19 cellular contexts compared by ENCODE assay signal in genomic region chr5:52449506-52449905, GRCh38.
DNase-seq lines count a peak whose midpoint lies in the region; TF ChIP-seq lines count a peak whose summit lies in the region.
"Had no signal": no experiment of that assay in that cellular context is flagged by ENCODE, and none has a peak within 500 bp of the region (broad histone marks: within the 10 kb centered on the region; RNA-seq: fewer than 3 reads in every experiment).

No MANE protein-coding gene starts in this region.

- TF ChIP-seq CTCF in Loucy (conservative IDR thresholded peaks at IDR 0.05; ENCODE audit: low read length): no peak
- TF ChIP-seq CTCF in neural crest cell (conservative IDR thresholded peaks at IDR 0.05): no peak
- no peak for TF ChIP-seq CTCF in left ventricle myocardium inferior (IDR thresholded peaks at IDR 0.05; ENCODE audit: borderline replicate concordance)

- H3K27me3 ChIP-seq in Loucy (ENCODE audit: insufficient read depth, low read length, poor library complexity, severe bottlenecking) (no peaks in the 10 kb centered on the region), left ventricle myocardium inferior (ENCODE audit: low read depth) (no peaks in the 10 kb centered on the region)
- H3K27me3 ChIP-seq: SJCRH30 had no signal

- H3K4me2 ChIP-seq in Loucy (ENCODE audit: low read depth, low read length, poor library complexity, severe bottlenecking): peak overlapping the region; percentile 15
- H3K4me2 ChIP-seq: PC-9 had no signal

- H2AFZ ChIP-seq in Loucy (ENCODE audit: low read length): peak overlapping the region; percentile 50
- H2AFZ ChIP-seq: PC-9 had no signal

- H3K9me3 ChIP-seq in Loucy (ENCODE audit: insufficient read depth, low read depth, low read length) (no peaks in the 10 kb centered on the region), left ventricle myocardium inferior (replicated peaks) (no peaks in the 10 kb centered on the region)
- H3K9me3 ChIP-seq: SJCRH30 had no signal

- H3F3A ChIP-seq in Loucy (ENCODE audit: low read depth): no peaks in the 10 kb centered on the region

- H4K20me1 ChIP-seq in Loucy (ENCODE audit: insufficient read depth, low read length, poor library complexity, severe bottlenecking): no peaks in the 10 kb centered on the region

- H3K27me3 Mint-ChIP-seq in neural crest cell (ENCODE audit: low read depth): no peaks in the 10 kb centered on the region
- no peaks in the 10 kb centered on the region for H3K27me3 Mint-ChIP-seq in activated T-cell treated with anti-CD3 and anti-CD28 coated beads, Interleukin-2, amount 50 U/mL, for 24 hours

- no peak overlapping the region for H3K4me3 ChIP-seq in Loucy (ENCODE audit: low read length, poor library complexity, severe bottlenecking)
- no peak overlapping the region for H3K4me3 ChIP-seq in left ventricle myocardium inferior
- H3K4me3 ChIP-seq: PC-9, SJCRH30 had no signal

- no peak overlapping the region for H3K9ac ChIP-seq in Loucy (ENCODE audit: low read depth, low read length, poor library complexity, severe bottlenecking)

- DNase-seq in DMS53 (lab: John Stamatoyannopoulos, UW) (peak; percentile 62), DMS53 treated with DMSO at 0.1 percent for 48 hours (lab: John Stamatoyannopoulos, UW; ENCODE audit: unreplicated experiment) (no peak), dermis microvascular lymphatic vessel endothelial cell (ENCODE audit: low read depth in 2 of 2) (peak; percentile 2 to 12), neural crest cell (ENCODE audit: low read depth, low spot score) (no peak), left ventricle myocardium inferior (no peak)
- DNase-seq in activated effector memory CD4-positive, alpha-beta T cell treated with anti-CD3 and anti-CD28 coated beads, Interleukin-2, amount 50 U/mL, for 16 hours: no peak
- DNase-seq in activated T-cell treated with anti-CD3 and anti-CD28 coated beads, Interleukin-2, amount 50 U/mL, for 24 hours: no peak
- DNase-seq: 8988T, GF-D8, Karpas-422, MV-4-11, NCI-H1105, NCI-H187 treated with DMSO at 0.1 percent for 48 hours, NCI-H2107, NCI-H446 treated with DMSO at 0.1 percent for 48 hours, NCI-H526, PC-9, SJCRH30 had no signal

- intact Hi-C loops in left ventricle myocardium inferior (cut with micrococcal nuclease): no loop called here

- no peak overlapping the region for H3K4me3 Mint-ChIP-seq in neural crest cell
- H3K4me3 Mint-ChIP-seq in activated T-cell treated with anti-CD3 and anti-CD28 coated beads, Interleukin-2, amount 50 U/mL, for 24 hours: no peak overlapping the region

- H3K9me2 ChIP-seq in Loucy (replicated peaks; ENCODE audit: low read depth, low read length): no peaks in the 10 kb centered on the region

- no peaks in the 10 kb centered on the region for H3K79me2 ChIP-seq in Loucy (ENCODE audit: insufficient read depth, low read length)

- no peaks in the 10 kb centered on the region for H3K36me3 ChIP-seq in Loucy (ENCODE audit: insufficient read depth, low read length)
- no peaks in the 10 kb centered on the region for H3K36me3 ChIP-seq in left ventricle myocardium inferior
- H3K36me3 ChIP-seq: SJCRH30 had no signal

- H3K27ac Mint-ChIP-seq in neural crest cell (ENCODE audit: unreplicated experiment): peak overlapping the region; percentile 21
- H3K27ac Mint-ChIP-seq in activated T-cell treated with anti-CD3 and anti-CD28 coated beads, Interleukin-2, amount 50 U/mL, for 24 hours: no peak overlapping the region

- H3K4me1 Mint-ChIP-seq in neural crest cell: peaks cover 52% of the 10 kb centered on the region
- H3K4me1 Mint-ChIP-seq in activated T-cell treated with anti-CD3 and anti-CD28 coated beads, Interleukin-2, amount 50 U/mL, for 24 hours (ENCODE audit: low read depth): no peaks in the 10 kb centered on the region

- H3K36me3 Mint-ChIP-seq in neural crest cell (ENCODE audit: low read depth): no peaks in the 10 kb centered on the region
- H3K36me3 Mint-ChIP-seq in activated T-cell treated with anti-CD3 and anti-CD28 coated beads, Interleukin-2, amount 50 U/mL, for 24 hours (ENCODE audit: low read depth): no peaks in the 10 kb centered on the region

- H3K9me3 Mint-ChIP-seq in neural crest cell: peaks cover 3% of the 10 kb centered on the region
- no peaks in the 10 kb centered on the region for H3K9me3 Mint-ChIP-seq in activated T-cell treated with anti-CD3 and anti-CD28 coated beads, Interleukin-2, amount 50 U/mL, for 24 hours

- peaks cover 32% of the 10 kb centered on the region for H3K4me1 ChIP-seq in Loucy (ENCODE audit: insufficient read depth, low read length, poor library complexity, severe bottlenecking)
- H3K4me1 ChIP-seq in left ventricle myocardium inferior: no peaks in the 10 kb centered on the region
- H3K4me1 ChIP-seq: SJCRH30 had no signal

- H3K27ac ChIP-seq in left ventricle myocardium inferior (replicated peaks): no peak overlapping the region
- H3K27ac ChIP-seq: PC-9, SJCRH30 had no signal

Comparison
In these comparisons a context has a peak if more than half of its experiments do, and no peak if none do; other contexts are left out.
1. DNase-seq: peak in DMS53 (single experiment) and dermis microvascular lymphatic vessel endothelial cell (2 of 2); none in DMS53 treated with DMSO at 0.1 percent for 48 hours (single experiment), neural crest cell (single experiment), activated effector memory CD4-positive, alpha-beta T cell treated with anti-CD3 and anti-CD28 coated beads, Interleukin-2, amount 50 U/mL, for 16 hours (single experiment), activated T-cell treated with anti-CD3 and anti-CD28 coated beads, Interleukin-2, amount 50 U/mL, for 24 hours (single experiment) and left ventricle myocardium inferior (single experiment).